ENCODE assay signal across 23 cellular contexts in the genomic region with DNA sequence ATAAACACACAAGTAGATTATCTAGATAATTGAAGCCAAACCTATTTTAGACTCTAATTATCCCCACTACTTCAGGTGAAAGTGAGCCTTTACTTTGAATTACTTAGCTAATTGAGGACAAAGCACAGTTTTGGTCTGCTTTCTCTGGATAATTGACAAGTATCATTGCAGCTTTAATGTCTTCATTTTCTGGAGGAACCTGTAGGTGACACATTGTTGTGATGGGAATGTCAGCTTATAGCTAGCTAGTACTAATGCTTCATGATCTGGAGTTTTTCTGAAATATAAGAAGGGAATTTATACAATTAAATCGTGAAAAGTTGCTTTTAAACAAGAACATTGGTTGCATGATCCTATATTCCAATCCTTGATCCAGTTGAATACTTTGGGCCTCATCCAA.
"Had no signal": no experiment of that assay in that cellular context is flagged by ENCODE, and none has a peak within 500 bp of the region (broad histone marks: within the 10 kb centered on the region; RNA-seq: fewer than 3 reads in every experiment).

No MANE protein-coding gene starts in this region.

- H3K36me3 ChIP-seq: right lobe of liver, suprapubic skin, tibial artery, upper lobe of left lung, uterus had no signal

- H3K4me3 ChIP-seq: hepatocyte, lung, psoas muscle, right lobe of liver, suprapubic skin, tibial artery, upper lobe of left lung, uterus had no signal

- H3K79me2 ChIP-seq: hepatocyte had no signal

- H3K27me3 ChIP-seq: hepatocyte, right lobe of liver, suprapubic skin, tibial artery, upper lobe of left lung, uterus had no signal

- H3K27ac ChIP-seq: hepatocyte, psoas muscle, right lobe of liver, suprapubic skin, tibial artery, upper lobe of left lung, uterus had no signal

- H2AFZ ChIP-seq: hepatocyte had no signal

- ATAC-seq: left colon; left ventricle myocardium superior; natural killer cell treated with Interleukin-12 subunit alpha and Interleukin-12 subunit beta and Interleukin-15 and Interleukin-18, amount 100 ng/mL, for 72 hours; psoas muscle; stimulated activated effector memory CD8-positive, alpha-beta T cell treated with anti-CD3 and anti-CD28 coated beads, Interleukin-12 subunit alpha, Interleukin-12 subunit beta, amount 100 ng/mL, for 72 hours; stimulated activated naive CD8-positive, alpha-beta T cell treated with anti-CD3 and anti-CD28 coated beads, Interleukin-15, Interleukin-2, amounts not matched to agents 100 U/mL and 50 U/mL, for 24 hours had no signal

- H3K9me3 ChIP-seq: psoas muscle, right lobe of liver, suprapubic skin, tibial artery, upper lobe of left lung, uterus had no signal

- H3K4me2 ChIP-seq: hepatocyte had no signal

- DNase-seq: dermis blood vessel endothelial cell; erythroblast; foreskin melanocyte; head of caudate nucleus; left colon; left ventricle myocardium superior; mesenchymal stem cell; midbrain; occipital lobe; psoas muscle; retina; right lobe of liver; stimulated activated CD4-positive, alpha-beta T cell treated with anti-CD3 and anti-CD28 coated beads, Interleukin-4, amount 100 ng/mL, for 1 hour; stimulated activated CD8-positive, alpha-beta memory T cell treated with anti-CD3 and anti-CD28 coated beads, Interleukin-4, amount 100 ng/mL, for 48 hours; stimulated activated naive CD8-positive, alpha-beta T cell treated with anti-CD3 and anti-CD28 coated beads, Interleukin-15, Interleukin-2, amounts not matched to agents 100 U/mL and 50 U/mL, for 24 hours; tibial artery; upper lobe of left lung; uterus had no signal

- H3K4me1 ChIP-seq: right lobe of liver, uterus had no signal
